Comparison of ENCODE assay signal across 1 cellular context in genomic region chr2:64922482-64923384, GRCh38.
A peak's percentile ranks its signal among the peaks of the same experiment; 100 is the strongest.
TF ChIP-seq lines count a peak whose summit lies in the region.

No MANE protein-coding gene starts in this region.

TF ChIP-seq in HepG2, 621 proteins besides CTCF, POLR2A, EP300 and RAD21 (continued from another document and continues in another):
- no peak; the same call in 1 of the 2 replicates for TF ChIP-seq HMGXB3 (CRISPR knock-in tag; IDR thresholded peaks at IDR 0.05; ENCODE audit: borderline replicate concordance)
- peak; percentile 60; the same call in 1 of the 2 replicates for TF ChIP-seq ZNF350 (CRISPR knock-in tag; IDR thresholded peaks at IDR 0.05; ENCODE audit: borderline replicate concordance, low read depth)
- TF ChIP-seq ASH2L (IDR thresholded peaks at IDR 0.05; ENCODE audit: insufficient read length, low read depth, low read length), result peak; percentile 74
- no peak for TF ChIP-seq BRD4 (CRISPR knock-in tag; IDR thresholded peaks at IDR 0.05)
- no peak for TF ChIP-seq KLF13 (CRISPR knock-in tag; IDR thresholded peaks at IDR 0.05)
- TF ChIP-seq MAFF (IDR thresholded peaks at IDR 0.05; ENCODE audit: low read depth, low read length), result no peak
- peak; percentile 51 to 77; a peak in 3 of 4 replicates for TF ChIP-seq NR2F1 (CRISPR knock-in tag; IDR thresholded peaks at IDR 0.05)
- no peak for TF ChIP-seq DBP (CRISPR knock-in tag; IDR thresholded peaks at IDR 0.05; ENCODE audit: not compliant biosample characterization)
- TF ChIP-seq HES4 (CRISPR knock-in tag; IDR thresholded peaks at IDR 0.05; ENCODE audit: borderline replicate concordance), result no peak
- TF ChIP-seq NONO (IDR thresholded peaks at IDR 0.05), result no peak
- peak; percentile 74; the same call in 1 of the 2 replicates for TF ChIP-seq NONO (CRISPR knock-in tag; conservative IDR thresholded peaks at IDR 0.05)
- TF ChIP-seq GATA4 (IDR thresholded peaks at IDR 0.05; ENCODE audit: borderline replicate concordance, low read depth), result no peak
- TF ChIP-seq ATF4 (CRISPR knock-in tag; IDR thresholded peaks at IDR 0.05), result peak in 1 of 2 experiments; percentile 43; a peak in 1 of 4 replicates
- TF ChIP-seq RBM39 (IDR thresholded peaks at IDR 0.05; ENCODE audit: low read depth, low read length, poor library complexity, severe bottlenecking), result no peak
- no peak for TF ChIP-seq ATM (IDR thresholded peaks at IDR 0.05; ENCODE audit: borderline replicate concordance)
- TF ChIP-seq ZNF558 (CRISPR knock-in tag; IDR thresholded peaks at IDR 0.05; ENCODE audit: borderline replicate concordance), result no peak
- no peak for TF ChIP-seq ZNF691 (CRISPR knock-in tag; IDR thresholded peaks at IDR 0.05; ENCODE audit: borderline replicate concordance, low read depth)
- TF ChIP-seq SIN3B (IDR thresholded peaks at IDR 0.05; ENCODE audit: low read length), result no peak
- no peak for TF ChIP-seq PTBP1 (IDR thresholded peaks at IDR 0.05; ENCODE audit: low read depth, low read length, poor library complexity, severe bottlenecking)
- TF ChIP-seq MEF2D (CRISPR knock-in tag; IDR thresholded peaks at IDR 0.05), result peak; percentile 21; the same call in 1 of the 2 replicates
- TF ChIP-seq ZXDC (CRISPR knock-in tag; IDR thresholded peaks at IDR 0.05), result no peak
- no peak; the same call in 1 of the 2 replicates for TF ChIP-seq ZKSCAN1 (IDR thresholded peaks at IDR 0.05; ENCODE audit: low read length)
- TF ChIP-seq TFE3 (CRISPR knock-in tag; IDR thresholded peaks at IDR 0.05), result peak; percentile 53; the same call in 1 of the 2 replicates
- no peak for TF ChIP-seq SRF (IDR thresholded peaks at IDR 0.05; ENCODE audit: low read depth, low read length)
- TF ChIP-seq E2F1 (CRISPR knock-in tag; IDR thresholded peaks at IDR 0.05), result no peak
- TF ChIP-seq HMGXB4 (CRISPR knock-in tag; IDR thresholded peaks at IDR 0.05; ENCODE audit: borderline replicate concordance in 1 of 2, low read depth in 1 of 2), result peak; percentile 18 to 56; a peak in 3 of 4 replicates
- TF ChIP-seq KAT8 (CRISPR knock-in tag; IDR thresholded peaks at IDR 0.05), result no peak; the same call in 1 of the 2 replicates
- TF ChIP-seq MLLT10 (CRISPR knock-in tag; IDR thresholded peaks at IDR 0.05), result no peak
- TF ChIP-seq U2AF1 (optimal IDR thresholded peaks at IDR 0.05; ENCODE audit: low read depth, low read length), result no peak
- no peak for TF ChIP-seq SETDB1 (CRISPR knock-in tag; IDR thresholded peaks at IDR 0.05; ENCODE audit: borderline replicate concordance)
- peak; percentile 73 for TF ChIP-seq NR2F6 (IDR thresholded peaks at IDR 0.05)
- TF ChIP-seq NR2F6 (CRISPR knock-in tag; IDR thresholded peaks at IDR 0.05), result peak; percentile 76
- TF ChIP-seq ZHX2 (IDR thresholded peaks at IDR 0.05; ENCODE audit: low read depth), result no peak
- no peak for TF ChIP-seq ZHX2 (CRISPR knock-in tag; IDR thresholded peaks at IDR 0.05; ENCODE audit: borderline replicate concordance)
- TF ChIP-seq REL (CRISPR knock-in tag; conservative IDR thresholded peaks at IDR 0.05), result no peak
- TF ChIP-seq ATAD3A (CRISPR knock-in tag; IDR thresholded peaks at IDR 0.05), result no peak
